In genomic region chr9:122572456-122572855, GRCh38 we compare ENCODE assay signal across 2 cellular contexts.
TF ChIP-seq lines count a peak whose summit lies in the region.

No MANE protein-coding gene starts in this region.

TF ChIP-seq in SK-N-SH, 30 proteins besides CTCF, POLR2A, EP300 and RAD21:
- no peak for TF ChIP-seq PBX3 (IDR thresholded peaks at IDR 0.05)
- no peak for TF ChIP-seq FOSL2 (IDR thresholded peaks at IDR 0.05; ENCODE audit: borderline replicate concordance, low read depth)

TF ChIP-seq in SK-N-SH treated with all-trans-retinoic acid at 6 μM for 48 hours, 23 proteins besides CTCF, POLR2A, EP300 and RAD21:
- TF ChIP-seq ZC3H10 (CRISPR knock-in tag; IDR thresholded peaks at IDR 0.05) (no peak), POU6F1 (CRISPR knock-in tag; IDR thresholded peaks at IDR 0.05; ENCODE audit: borderline replicate concordance, low read depth) (no peak), OSR1 (CRISPR knock-in tag; IDR thresholded peaks at IDR 0.05) (no peak), CSRNP3 (CRISPR knock-in tag; IDR thresholded peaks at IDR 0.05) (no peak), GLIS3 (CRISPR knock-in tag; IDR thresholded peaks at IDR 0.05) (no peak), ZFP3 (CRISPR knock-in tag; IDR thresholded peaks at IDR 0.05) (no peak), BACH2 (CRISPR knock-in tag; IDR thresholded peaks at IDR 0.05; ENCODE audit: borderline replicate concordance) (no peak)
